8 cellular contexts compared by ENCODE assay signal in genomic region chr5:34499001-34499734, GRCh38.
A peak's percentile ranks its signal among the peaks of the same experiment; 100 is the strongest.
DNase-seq lines count a peak whose midpoint lies in the region; ATAC-seq and TF ChIP-seq lines count a peak whose summit lies in the region.

No MANE protein-coding gene starts in this region.

- H3K27ac Mint-ChIP-seq in activated T-helper 2 cell treated with anti-CD3 and anti-CD28 coated beads, Interferon-gamma antibody, Interleukin-2, Interleukin-4, amounts not matched to agents 10 μg/mL and 5 μg/mL and 100 μg/mL, durations not matched to agents 14 hours and 24 hours and 36 hours = peak overlapping the region; percentile 44
- H3K27ac Mint-ChIP-seq in mesothelial cell of epicardium = peak overlapping the region; percentile 19

- no peaks in the 10 kb centered on the region for H3K36me3 Mint-ChIP-seq in activated T-helper 2 cell treated with anti-CD3 and anti-CD28 coated beads, Interferon-gamma antibody, Interleukin-2, Interleukin-4, amounts not matched to agents 10 μg/mL and 5 μg/mL and 100 μg/mL, durations not matched to agents 14 hours and 24 hours and 36 hours (ENCODE audit: low read depth)
- H3K36me3 Mint-ChIP-seq in mesothelial cell of epicardium = peaks cover 1% of the 10 kb centered on the region

- H3K27me3 Mint-ChIP-seq in activated T-helper 2 cell treated with anti-CD3 and anti-CD28 coated beads, Interferon-gamma antibody, Interleukin-2, Interleukin-4, amounts not matched to agents 10 μg/mL and 5 μg/mL and 100 μg/mL, durations not matched to agents 14 hours and 24 hours and 36 hours (ENCODE audit: low read depth) = peaks cover 4% of the 10 kb centered on the region
- no peaks in the 10 kb centered on the region for H3K27me3 Mint-ChIP-seq in mesothelial cell of epicardium (ENCODE audit: low read depth)

- TF ChIP-seq CTCF in mesothelial cell of epicardium (IDR thresholded peaks at IDR 0.05; ENCODE audit: unreplicated experiment) = no peak

- H3K4me1 Mint-ChIP-seq in activated T-helper 2 cell treated with anti-CD3 and anti-CD28 coated beads, Interferon-gamma antibody, Interleukin-2, Interleukin-4, amounts not matched to agents 10 μg/mL and 5 μg/mL and 100 μg/mL, durations not matched to agents 14 hours and 24 hours and 36 hours (ENCODE audit: low read depth) = peaks cover 16% of the 10 kb centered on the region
- peaks cover 71% of the 10 kb centered on the region for H3K4me1 Mint-ChIP-seq in mesothelial cell of epicardium

- peak; percentile 89 for ATAC-seq in GM21447 (IDR thresholded peaks at IDR 0.05; ENCODE audit: unreplicated experiment)
- peak; percentile 92 for ATAC-seq in HG03575 (IDR thresholded peaks at IDR 0.05; ENCODE audit: extremely low read depth, insufficient number of reproducible peaks, low FRiP score, unreplicated experiment)

- H3K9me3 Mint-ChIP-seq in activated T-helper 2 cell treated with anti-CD3 and anti-CD28 coated beads, Interferon-gamma antibody, Interleukin-2, Interleukin-4, amounts not matched to agents 10 μg/mL and 5 μg/mL and 100 μg/mL, durations not matched to agents 14 hours and 24 hours and 36 hours = no peaks in the 10 kb centered on the region
- H3K9me3 Mint-ChIP-seq in mesothelial cell of epicardium = no peaks in the 10 kb centered on the region

- intact Hi-C loops in activated T-helper 2 cell treated with anti-CD3 and anti-CD28 coated beads, Interferon-gamma antibody, Interleukin-2, Interleukin-4, amounts not matched to agents 10 μg/mL and 5 μg/mL and 100 μg/mL, durations not matched to agents 14 hours and 24 hours and 36 hours (cut with micrococcal nuclease) = loop anchor here (1.0 to 10.0 kb wide), 4 partner anchors 37 to 1423 kb away; partner anchors contain the start of genes RAI14 and TTC23L

- DNase-seq in ELR (ENCODE audit: low read depth) (peak; percentile 93), mesothelial cell of epicardium (ENCODE audit: low spot score in 2 of 2, unreplicated experiment in 2 of 2) (no peak), retina (no peak), NCI-H2196 (lab: John Stamatoyannopoulos, UW; ENCODE audit: unreplicated experiment) (no peak)
- DNase-seq in activated T-helper 2 cell treated with anti-CD3 and anti-CD28 coated beads, Interferon-gamma antibody, Interleukin-2, Interleukin-4, amounts not matched to agents 10 μg/mL and 5 μg/mL and 100 μg/mL, durations not matched to agents 14 hours and 24 hours and 36 hours (ENCODE audit: low spot score) = peak; percentile 12
- DNase-seq in activated effector memory CD4-positive, alpha-beta T cell treated with Interleukin-2 at 50 U/mL for 16 hours = no peak

- no peak overlapping the region for H3K4me3 Mint-ChIP-seq in activated T-helper 2 cell treated with anti-CD3 and anti-CD28 coated beads, Interferon-gamma antibody, Interleukin-2, Interleukin-4, amounts not matched to agents 10 μg/mL and 5 μg/mL and 100 μg/mL, durations not matched to agents 14 hours and 24 hours and 36 hours (ENCODE audit: low read depth)
- no peak overlapping the region for H3K4me3 Mint-ChIP-seq in mesothelial cell of epicardium

Comparison
In these comparisons a context has a peak if more than half of its experiments do, and no peak if none do; other contexts are left out.
1. DNase-seq: peak in ELR (single experiment) and activated T-helper 2 cell treated with anti-CD3 and anti-CD28 coated beads, Interferon-gamma antibody, Interleukin-2, Interleukin-4, amounts not matched to agents 10 μg/mL and 5 μg/mL and 100 μg/mL, durations not matched to agents 14 hours and 24 hours and 36 hours (single experiment); none in mesothelial cell of epicardium (0 of 2), retina (single experiment), NCI-H2196 (single experiment) and activated effector memory CD4-positive, alpha-beta T cell treated with Interleukin-2 at 50 U/mL for 16 hours (single experiment).